31 cellular contexts compared by ENCODE assay signal in genomic region chr12:127649951-127650350, GRCh38.
"Had no signal": no experiment of that assay in that cellular context is flagged by ENCODE, and none has a peak within 500 bp of the region (broad histone marks: within the 10 kb centered on the region; RNA-seq: fewer than 3 reads in every experiment).

No MANE protein-coding gene starts in this region.

- H3K4me1 ChIP-seq: adrenal gland had no signal

- H3K4me3 ChIP-seq: adrenal gland, cardiac muscle cell had no signal

- H3K36me3 ChIP-seq: adrenal gland, cardiac muscle cell had no signal

- DNase-seq: activated B cell treated with CpG ODN at 0.5 μM for 24 hours; activated CD4-positive, alpha-beta memory T cell treated with anti-CD3 and anti-CD28 coated beads, Interleukin-2, amount 10 ng/mL, durations not matched to agents 7 days and 5 days; activated CD4-positive, alpha-beta T cell treated with anti-CD3 and anti-CD28 coated beads for 4 hours; activated CD4-positive, alpha-beta T cell treated with anti-CD3 and anti-CD28 coated beads, Interleukin-2, amount 10 ng/mL, durations not matched to agents 7 days and 5 days; activated CD4-positive, alpha-beta T cell treated with anti-CD3 and anti-CD28 coated beads, Interleukin-2, amount 50 U/mL, for 48 hours; activated CD4-positive, CD25-positive, alpha-beta regulatory T cell treated with anti-CD3 and anti-CD28 coated beads, Interleukin-2, amount 50 U/mL, for 72 hours; activated CD8-positive, alpha-beta memory T cell treated with anti-CD3 and anti-CD28 coated beads for 24 hours; activated CD8-positive, alpha-beta memory T cell treated with anti-CD3 and anti-CD28 coated beads, Interleukin-2, amount 10 ng/mL, durations not matched to agents 7 days and 5 days; activated CD8-positive, alpha-beta T cell treated with anti-CD3 and anti-CD28 coated beads, Interleukin-2, amount 10 ng/mL, durations not matched to agents 7 days and 5 days; activated effector memory CD4-positive, alpha-beta T cell treated with anti-CD3 and anti-CD28 coated beads, Interleukin-2, amount 50 U/mL, for 16 hours; activated gamma-delta T cell treated with Interleukin-2 at 50 U/mL for 16 hours; activated naive CD4-positive, alpha-beta T cell; activated naive CD4-positive, alpha-beta T cell treated with anti-CD3 and anti-CD28 coated beads for 36 hours; activated naive CD4-positive, alpha-beta T cell treated with anti-CD3 and anti-CD28 coated beads, Interleukin-2, amount 50 U/mL, for 16 hours; activated naive CD8-positive, alpha-beta T cell treated with anti-CD3 and anti-CD28 coated beads for 36 hours; activated T-cell treated with anti-CD3 and anti-CD28 coated beads for 4 hours; activated T-cell treated with anti-CD3 and anti-CD28 coated beads, Interleukin-2, amount 50 U/mL, for 1 hour; activated T-cell treated with anti-CD3 and anti-CD28 coated beads, Interleukin-2, amount 50 U/mL, for 4 hours; activated T-cell treated with anti-CD3 and anti-CD28 coated beads, Interleukin-2, amount 50 U/mL, for 72 hours; adrenal gland; amniotic stem cell; aorta; caudate nucleus; cerebellar nuclear complex; T-helper 1 cell; T-helper 2 cell; T-helper 9 cell had no signal

- H3K27ac ChIP-seq: adrenal gland, cardiac muscle cell, VCaP had no signal

- ATAC-seq: activated CD8-positive, alpha-beta memory T cell treated with anti-CD3 and anti-CD28 coated beads, Interleukin-2, amount 10 ng/mL, durations not matched to agents 7 days and 5 days; activated CD8-positive, alpha-beta T cell treated with anti-CD3 and anti-CD28 coated beads, Interleukin-2, amount 10 ng/mL, durations not matched to agents 7 days and 5 days; activated naive CD4-positive, alpha-beta T cell treated with anti-CD3 and anti-CD28 coated beads, Interleukin-2, amount 50 U/mL, for 72 hours; activated T-cell treated with anti-CD3 and anti-CD28 coated beads, Interleukin-2, amount 50 U/mL, for 4 hours; activated T-cell treated with anti-CD3 and anti-CD28 coated beads, Interleukin-2, amount 50 U/mL, for 72 hours; activated T-helper 17 cell treated with anti-CD3 and anti-CD28 coated beads, Interleukin-2, amount 50 U/mL, for 72 hours had no signal

- H3K27me3 ChIP-seq: adrenal gland, cardiac muscle cell had no signal

- H3K9me3 ChIP-seq: adrenal gland had no signal
